7 cellular contexts compared by ENCODE assay signal in the genomic region with DNA sequence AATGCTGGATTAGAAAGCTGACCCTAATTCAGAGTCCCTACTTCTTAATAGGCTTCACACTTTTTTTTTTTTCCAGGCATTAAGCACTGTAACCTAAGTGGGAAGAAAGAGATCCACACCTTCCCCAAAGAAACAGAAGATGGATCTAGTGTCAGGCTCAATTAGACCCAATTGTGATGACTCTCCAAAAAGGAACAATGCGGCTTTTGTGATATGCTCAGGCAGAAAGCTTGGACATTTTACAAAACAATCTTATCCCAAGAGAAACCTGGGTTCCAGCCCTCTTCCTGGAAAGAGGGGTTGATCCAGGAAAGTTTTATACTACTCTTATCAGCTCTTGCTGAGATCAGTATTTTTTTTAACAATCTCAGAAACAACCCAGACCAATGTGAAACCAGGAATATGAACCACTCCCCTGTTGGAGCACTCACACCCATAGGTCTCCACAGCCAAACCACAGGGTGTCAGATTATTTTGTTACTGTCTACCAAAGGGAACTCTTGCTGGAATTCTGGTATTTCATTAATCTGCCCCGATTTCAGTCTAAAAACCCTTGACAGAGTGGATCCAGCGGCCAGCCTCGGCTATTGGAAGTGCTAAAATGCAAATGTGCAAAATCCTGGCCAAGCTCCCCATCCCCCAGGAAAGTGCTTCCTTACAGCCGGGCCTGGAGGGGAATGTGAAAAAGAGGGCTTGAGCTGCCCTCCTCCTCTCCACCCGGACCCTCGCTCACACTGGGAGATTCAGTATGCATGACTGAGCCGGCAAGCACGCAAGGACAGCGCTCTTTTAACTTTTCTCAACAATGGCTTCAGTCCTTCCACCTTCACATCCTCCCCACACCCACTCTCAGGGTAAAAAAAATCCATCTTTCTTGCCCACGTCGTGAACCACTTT. TPM values are rescaled to one million over a fixed set of nuclear protein-coding genes. Genes with fewer than 3 reads are reported as not detected.
DNase-seq lines count a peak whose midpoint lies in the region; ATAC-seq, FAIRE-seq and TF ChIP-seq lines count a peak whose summit lies in the region.

No MANE protein-coding gene starts in this region.

- TF ChIP-seq CTCF in astrocyte (IDR thresholded peaks at IDR 0.05; ENCODE audit: insufficient read depth, low read depth, low read length), result no peak

- H3K4me3 ChIP-seq in astrocyte (ENCODE audit: insufficient read depth, low read depth, low read length), result peak overlapping the region; percentile 56
- H3K4me3 ChIP-seq in iPS-20b (ENCODE audit: low read length), result peak overlapping the region; percentile 65

- H3K4me3 Mint-ChIP-seq in IgD-negative memory B cell (peak overlapping the region; percentile 68 to 95 (median 87)), astrocyte (ENCODE audit: unreplicated experiment) (peak overlapping the region; percentile 86)
- peak overlapping the region; percentile 92 for H3K4me3 Mint-ChIP-seq in stimulated activated memory B cell treated with anti-CD40 and anti-IgM and Interleukin-4, amounts not matched to agents 10 μg/mL and 1 μg/mL and 100 μg/mL, for 72 hours

- H3K9me3 ChIP-seq in astrocyte (ENCODE audit: insufficient read depth, low read depth, low read length) (no peaks in the 10 kb centered on the region), iPS-20b (ENCODE audit: insufficient read depth, low read depth, low read length) (no peaks in the 10 kb centered on the region)

- peaks cover 3% of the 10 kb centered on the region for H3K36me3 Mint-ChIP-seq in IgD-negative memory B cell
- peaks cover 2% of the 10 kb centered on the region for H3K36me3 Mint-ChIP-seq in astrocyte (ENCODE audit: low read depth, unreplicated experiment)
- H3K36me3 Mint-ChIP-seq in stimulated activated memory B cell treated with anti-CD40 and anti-IgM and Interleukin-4, amounts not matched to agents 10 μg/mL and 1 μg/mL and 100 μg/mL, for 72 hours, result peaks cover 16% of the 10 kb centered on the region

- H2AFZ ChIP-seq in astrocyte (ENCODE audit: low read depth, low read length), result no peak overlapping the region

- FAIRE-seq in astrocyte (lab: Jason Lieb, UNC), result no peak

- H3K36me3 ChIP-seq in astrocyte (ENCODE audit: insufficient read depth, low read length), result no peaks in the 10 kb centered on the region
- no peaks in the 10 kb centered on the region for H3K36me3 ChIP-seq in iPS-20b (ENCODE audit: insufficient read depth, low read depth, low read length)

- peak overlapping the region; percentile 50 for H3K27ac ChIP-seq in astrocyte (ENCODE audit: low read depth, low read length)
- H3K27ac ChIP-seq in iPS-20b (ENCODE audit: low read length), result no peak overlapping the region

- H3K27me3 ChIP-seq in astrocyte (ENCODE audit: insufficient read depth, low read length), result no peaks in the 10 kb centered on the region
- peaks cover 89% of the 10 kb centered on the region for H3K27me3 ChIP-seq in iPS-20b (ENCODE audit: insufficient read depth, low read length)

- peak overlapping the region in 2 of 3 donors; percentile 88 to 95 for H3K27ac Mint-ChIP-seq in IgD-negative memory B cell
- H3K27ac Mint-ChIP-seq in astrocyte (ENCODE audit: unreplicated experiment), result peak overlapping the region; percentile 78
- H3K27ac Mint-ChIP-seq in stimulated activated memory B cell treated with anti-CD40 and anti-IgM and Interleukin-4, amounts not matched to agents 10 μg/mL and 1 μg/mL and 100 μg/mL, for 72 hours, result peak overlapping the region; percentile 89

- DNase-seq in astrocyte (ENCODE audit: low read depth), result peak; percentile 90
- DNase-seq in HuH-7 (ENCODE audit: low spot score), result no peak

- H3K4me1 Mint-ChIP-seq in IgD-negative memory B cell (peaks cover 36 to 52% (median 48%) of the 10 kb centered on the region in 3 donors), astrocyte (ENCODE audit: low read depth, unreplicated experiment) (peaks cover 39% of the 10 kb centered on the region)
- H3K4me1 Mint-ChIP-seq in stimulated activated memory B cell treated with anti-CD40 and anti-IgM and Interleukin-4, amounts not matched to agents 10 μg/mL and 1 μg/mL and 100 μg/mL, for 72 hours, result peaks cover 67% of the 10 kb centered on the region

- H4K20me1 ChIP-seq in astrocyte (ENCODE audit: insufficient read depth, low read length), result peaks cover 54% of the 10 kb centered on the region

- H3K4me1 ChIP-seq in astrocyte (ENCODE audit: insufficient read depth, low read length), result peaks cover 58% of the 10 kb centered on the region
- peaks cover 51% of the 10 kb centered on the region for H3K4me1 ChIP-seq in iPS-20b (ENCODE audit: insufficient read depth, low read length)

- H3K9ac ChIP-seq in astrocyte (ENCODE audit: low read length) (peak overlapping the region; percentile 67), iPS-20b (ENCODE audit: low read depth, low read length) (peak overlapping the region; percentile 34; the same call in 1 of the 2 replicates)

- peaks cover 79% of the 10 kb centered on the region for H3K79me2 ChIP-seq in astrocyte (ENCODE audit: insufficient read depth, low read length)

- no peak for ATAC-seq in stimulated activated memory B cell treated with anti-CD40 and anti-IgM and Interleukin-4, amounts not matched to agents 10 μg/mL and 1 μg/mL and 100 μg/mL, for 72 hours
- ATAC-seq in HG03521 (IDR thresholded peaks at IDR 0.05; ENCODE audit: unreplicated experiment), result no peak
- ATAC-seq in HG03460 (IDR thresholded peaks at IDR 0.05; ENCODE audit: unreplicated experiment), result no peak

- peak overlapping the region; percentile 98 for H3K4me2 ChIP-seq in astrocyte (ENCODE audit: low read length)

- no peaks in the 10 kb centered on the region for H3K27me3 Mint-ChIP-seq in IgD-negative memory B cell
- H3K27me3 Mint-ChIP-seq in astrocyte (ENCODE audit: low read depth, unreplicated experiment), result no peaks in the 10 kb centered on the region
- H3K27me3 Mint-ChIP-seq in stimulated activated memory B cell treated with anti-CD40 and anti-IgM and Interleukin-4, amounts not matched to agents 10 μg/mL and 1 μg/mL and 100 μg/mL, for 72 hours, result no peaks in the 10 kb centered on the region

- H3K9me3 Mint-ChIP-seq in IgD-negative memory B cell (no peaks in the 10 kb centered on the region), astrocyte (ENCODE audit: unreplicated experiment) (no peaks in the 10 kb centered on the region)
- H3K9me3 Mint-ChIP-seq in stimulated activated memory B cell treated with anti-CD40 and anti-IgM and Interleukin-4, amounts not matched to agents 10 μg/mL and 1 μg/mL and 100 μg/mL, for 72 hours, result no peaks in the 10 kb centered on the region

RNA-seq across cellular contexts. Expression of gene FBXL14, which starts 4.0 kb away (rescaled TPM):
- polyA plus RNA-seq in IgD-negative memory B cell, result 20.5 TPM
- total RNA-seq in astrocyte, result 9.2 and 9.8 TPM in 2 replicates

RNA-seq across cellular contexts. Expression of gene WNT5B, which starts 38.7 kb away (rescaled TPM):
- 0.33 TPM for polyA plus RNA-seq in IgD-negative memory B cell
- 110 TPM in 2 replicates for total RNA-seq in astrocyte
